In the genomic region with DNA sequence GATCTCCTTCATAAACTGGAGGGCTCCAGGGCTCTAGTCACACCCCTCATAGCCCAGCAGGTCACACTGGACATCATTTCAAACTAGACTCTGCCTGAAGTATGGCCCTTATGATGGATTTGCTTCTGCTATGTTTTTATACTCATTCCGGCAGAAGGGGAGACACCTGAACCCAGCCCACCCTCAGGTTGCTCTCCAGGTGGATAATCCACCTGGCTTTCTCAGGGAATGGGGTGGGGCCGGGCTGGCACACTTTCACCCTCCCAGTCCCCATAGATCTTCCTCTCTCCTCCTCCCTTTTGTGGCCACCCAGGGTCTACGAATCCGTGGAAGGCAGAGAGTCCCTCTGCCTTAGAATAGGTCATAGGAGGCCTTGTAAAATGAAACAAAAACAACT, we compare ENCODE assay signal across 15 cellular contexts. TPM values are rescaled to one million over a fixed set of nuclear protein-coding genes. Genes with fewer than 3 reads are reported as not detected.
"Had no signal": no experiment of that assay in that cellular context is flagged by ENCODE, and none has a peak within 500 bp of the region (broad histone marks: within the 10 kb centered on the region; RNA-seq: fewer than 3 reads in every experiment).

No MANE protein-coding gene starts in this region.

- H3K27ac Mint-ChIP-seq: activated B cell treated with CpG ODN at 0.5 μM for 24 hours; stimulated activated memory B cell treated with anti-CD40 and anti-IgM and Interleukin-4, amounts not matched to agents 10 μg/mL and 1 μg/mL and 100 μg/mL, for 72 hours; T-helper 1 cell treated with Interleukin-12 subunit alpha and Interleukin-12 subunit beta and Interleukin-4 antibody, amounts not matched to agents 30 μg/mL and 1 μg/mL, for 36 hours had no signal

- ATAC-seq: gastroesophageal sphincter; SK-N-SH treated with all-trans-retinoic acid at 6 μM for 48 hours; stimulated activated memory B cell treated with anti-CD40 and anti-IgM and Interleukin-4, amounts not matched to agents 10 μg/mL and 1 μg/mL and 100 μg/mL, for 72 hours had no signal

- H3K4me1 Mint-ChIP-seq: activated B cell treated with CpG ODN at 0.5 μM for 24 hours; stimulated activated memory B cell treated with anti-CD40 and anti-IgM and Interleukin-4, amounts not matched to agents 10 μg/mL and 1 μg/mL and 100 μg/mL, for 72 hours had no signal

- H3K36me3 Mint-ChIP-seq: stimulated activated memory B cell treated with anti-CD40 and anti-IgM and Interleukin-4, amounts not matched to agents 10 μg/mL and 1 μg/mL and 100 μg/mL, for 72 hours had no signal

- DNase-seq: activated B cell treated with CpG ODN at 0.5 μM for 24 hours; activated CD4-positive, alpha-beta T cell treated with anti-CD3 and anti-CD28 coated beads, Interleukin-2, amount 50 U/mL, for 4 hours; caudate nucleus; cortex of kidney; effector memory CD4-positive, alpha-beta T cell; retina; SHP77; trophoblast cell had no signal

- H3K4me3 Mint-ChIP-seq: activated B cell treated with CpG ODN at 0.5 μM for 24 hours; stimulated activated memory B cell treated with anti-CD40 and anti-IgM and Interleukin-4, amounts not matched to agents 10 μg/mL and 1 μg/mL and 100 μg/mL, for 72 hours; T-helper 1 cell treated with Interleukin-12 subunit alpha and Interleukin-12 subunit beta and Interleukin-4 antibody, amounts not matched to agents 30 μg/mL and 1 μg/mL, for 36 hours had no signal

- H3K9me3 Mint-ChIP-seq: stimulated activated memory B cell treated with anti-CD40 and anti-IgM and Interleukin-4, amounts not matched to agents 10 μg/mL and 1 μg/mL and 100 μg/mL, for 72 hours; T-helper 1 cell treated with Interleukin-12 subunit alpha and Interleukin-12 subunit beta and Interleukin-4 antibody, amounts not matched to agents 30 μg/mL and 1 μg/mL, for 36 hours had no signal

RNA-seq across cellular contexts. Expression of a gene that starts 9.8 kb away (rescaled TPM):
- total RNA-seq: activated B cell treated with CpG ODN at 0.5 μM for 24 hours, gastroesophageal sphincter, kidney epithelial cell, liver, mesenteric fat pad had no signal
- polyA plus RNA-seq: liver had no signal

RNA-seq across cellular contexts. Expression of a gene that starts 23.9 kb away (rescaled TPM):
- total RNA-seq: activated B cell treated with CpG ODN at 0.5 μM for 24 hours, gastroesophageal sphincter, kidney epithelial cell, liver, mesenteric fat pad had no signal
- polyA plus RNA-seq: liver had no signal

RNA-seq across cellular contexts. Expression of a gene that starts 26.8 kb away (rescaled TPM):
- total RNA-seq: activated B cell treated with CpG ODN at 0.5 μM for 24 hours, gastroesophageal sphincter, kidney epithelial cell, liver, mesenteric fat pad had no signal
- polyA plus RNA-seq: liver had no signal

RNA-seq across cellular contexts. Expression of a gene that starts 52.1 kb away (rescaled TPM):
- total RNA-seq: activated B cell treated with CpG ODN at 0.5 μM for 24 hours, gastroesophageal sphincter, kidney epithelial cell, mesenteric fat pad had no signal

RNA-seq across cellular contexts. Expression of a gene that starts 54.5 kb away (rescaled TPM):
- total RNA-seq: activated B cell treated with CpG ODN at 0.5 μM for 24 hours, gastroesophageal sphincter, kidney epithelial cell, liver, mesenteric fat pad had no signal
- polyA plus RNA-seq: liver had no signal
